ENCODE assay signal across 13 cellular contexts in genomic region chr19:33219261-33219812, GRCh38. TPM values are rescaled to one million over a fixed set of nuclear protein-coding genes. Genes with fewer than 3 reads are reported as not detected.
A peak's percentile ranks its signal among the peaks of the same experiment; 100 is the strongest.
DNase-seq lines count a peak whose midpoint lies in the region; FAIRE-seq and TF ChIP-seq lines count a peak whose summit lies in the region.
"Had no signal": no experiment of that assay in that cellular context is flagged by ENCODE, and none has a peak within 500 bp of the region (broad histone marks: within the 10 kb centered on the region; RNA-seq: fewer than 3 reads in every experiment).

No MANE protein-coding gene starts in this region.

- H3K27ac Mint-ChIP-seq in HFFc6: no peak overlapping the region
- H3K27ac Mint-ChIP-seq: activated naive CD8-positive, alpha-beta T cell treated with anti-CD3 and anti-CD28 coated beads, Interleukin-2, amount 10 ng/mL, durations not matched to agents 7 days and 5 days had no signal

- no peaks in the 10 kb centered on the region for H3K9me3 Mint-ChIP-seq in HFFc6
- H3K9me3 Mint-ChIP-seq: activated naive CD8-positive, alpha-beta T cell treated with anti-CD3 and anti-CD28 coated beads, Interleukin-2, amount 10 ng/mL, durations not matched to agents 7 days and 5 days had no signal

- peak; percentile 46 for DNase-seq in Daoy (ENCODE audit: low read depth)
- no peak for DNase-seq in HFFc6
- peak; percentile 57 for DNase-seq in astrocyte of the cerebellum (ENCODE audit: low read depth)
- DNase-seq in myocyte (ENCODE audit: low read depth): peak; percentile 49
- no peak for DNase-seq in NCI-H2107 (lab: John Stamatoyannopoulos, UW)
- DNase-seq in cerebellum (ENCODE audit: low spot score): no peak
- no peak for DNase-seq in SHP77 (lab: John Stamatoyannopoulos, UW)
- no peak for DNase-seq in D721Med (ENCODE audit: insufficient read length, low spot score)
- DNase-seq: activated CD8-positive, alpha-beta memory T cell treated with anti-CD3 and anti-CD28 coated beads for 24 hours; activated naive CD8-positive, alpha-beta T cell treated with anti-CD3 and anti-CD28 coated beads, Interleukin-2, amount 10 ng/mL, durations not matched to agents 7 days and 5 days; effector CD4-positive, alpha-beta T cell; KG1; NCI-H226 had no signal

- H3K36me3 Mint-ChIP-seq in HFFc6 (ENCODE audit: low read depth): no peaks in the 10 kb centered on the region
- H3K36me3 Mint-ChIP-seq: activated naive CD8-positive, alpha-beta T cell treated with anti-CD3 and anti-CD28 coated beads, Interleukin-2, amount 10 ng/mL, durations not matched to agents 7 days and 5 days had no signal

- no peak overlapping the region for H3K4me3 Mint-ChIP-seq in HFFc6
- H3K4me3 Mint-ChIP-seq: activated naive CD8-positive, alpha-beta T cell treated with anti-CD3 and anti-CD28 coated beads, Interleukin-2, amount 10 ng/mL, durations not matched to agents 7 days and 5 days had no signal

- H3K4me3 ChIP-seq in astrocyte of the cerebellum (ENCODE audit: low read depth, low read length): no peak overlapping the region

- FAIRE-seq in D721Med (lab: Jason Lieb, UNC): no peak

- peaks cover 22% of the 10 kb centered on the region for H3K27me3 Mint-ChIP-seq in HFFc6 (ENCODE audit: insufficient read depth)

- no peaks in the 10 kb centered on the region for H3K4me1 Mint-ChIP-seq in HFFc6 (ENCODE audit: low read depth)
- H3K4me1 Mint-ChIP-seq: activated naive CD8-positive, alpha-beta T cell treated with anti-CD3 and anti-CD28 coated beads, Interleukin-2, amount 10 ng/mL, durations not matched to agents 7 days and 5 days had no signal

- TF ChIP-seq CTCF in HFFc6 (IDR thresholded peaks at IDR 0.05) (peak; percentile 44), astrocyte of the cerebellum (IDR thresholded peaks at IDR 0.05; ENCODE audit: low read depth, low read length, missing control alignments) (peak; percentile 50), D721Med (IDR thresholded peaks at IDR 0.05; ENCODE audit: insufficient read depth, missing control alignments) (no peak)

- in situ Hi-C loops in astrocyte of the cerebellum (cut with HindIII; ENCODE audit: low sequenced_read_pairs): no loop called here

RNA-seq across cellular contexts. Expression of gene SLC7A10, which starts 6.3 kb away (rescaled TPM):
- not detected in 2 replicates for total RNA-seq in Daoy (2014; rRNA removed; shearing (Covaris generic))
- not detected for total RNA-seq in HFFc6 (2021; fragmentation: NEBNext Ultra II Directional; extraction: Animal tissue kit (Norgen Biotek cat#: 25700))
- total RNA-seq in myocyte: not detected in 2 replicates
- not detected for polyA plus RNA-seq in myocyte (2012)
- total RNA-seq in cerebellum: 1.3 TPM
- total RNA-seq: activated naive CD8-positive, alpha-beta T cell treated with anti-CD3 and anti-CD28 coated beads, Interleukin-2, amount 10 ng/mL, durations not matched to agents 7 days and 5 days had no signal

RNA-seq across cellular contexts. Expression of gene LRP3, which starts 25.2 kb away (rescaled TPM):
- total RNA-seq in Daoy (2014; rRNA removed; shearing (Covaris generic)): 8.4 and 11.1 TPM in 2 replicates
- 10 to 100 TPM in 2 of 6 experiments, 1 to 10 TPM in 4; 1.9 to 17.7 (median 2.4) TPM for total RNA-seq in HFFc6 (2021; fragmentation: NEBNext Ultra II Directional; extraction: Animal tissue kit (Norgen Biotek cat#: 25700))
- 34.2 and 40.6 TPM in 2 replicates for total RNA-seq in myocyte
- 33.2 TPM for polyA plus RNA-seq in myocyte (2012)
- 40.0 TPM for total RNA-seq in cerebellum

Comparison
In these comparisons a context has a peak if more than half of its experiments do, and no peak if none do; other contexts are left out.
1. DNase-seq: peak in Daoy (single experiment), astrocyte of the cerebellum (single experiment) and myocyte (single experiment); none in HFFc6 (single experiment), NCI-H2107 (single experiment), cerebellum (single experiment), SHP77 (0 of 2) and D721Med (single experiment).